In the genomic region with DNA sequence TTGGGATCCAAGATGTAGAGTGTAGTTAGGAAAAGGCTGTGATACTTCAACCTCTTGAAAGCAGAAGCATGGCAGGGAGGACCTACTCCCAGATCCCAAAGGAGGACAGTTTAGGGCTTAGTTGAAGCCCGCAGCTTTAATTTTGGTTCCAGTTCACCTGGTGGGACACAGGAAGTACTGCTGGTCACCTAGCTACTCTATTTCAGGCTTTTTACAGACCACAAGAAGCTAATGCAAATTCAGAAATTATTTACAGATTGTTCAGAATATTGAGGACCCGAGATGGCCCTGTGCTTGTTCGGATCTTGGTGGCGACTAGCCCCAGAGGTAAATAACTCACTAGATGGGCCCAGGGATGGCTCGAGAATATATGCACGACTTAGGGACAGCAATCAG, we compare ENCODE assay signal across 22 cellular contexts. TPM values are rescaled to one million over a fixed set of nuclear protein-coding genes. Genes with fewer than 3 reads are reported as not detected.
DNase-seq lines count a peak whose midpoint lies in the region; ATAC-seq, FAIRE-seq and TF ChIP-seq lines count a peak whose summit lies in the region.
"Had no signal": no experiment of that assay in that cellular context is flagged by ENCODE, and none has a peak within 500 bp of the region (broad histone marks: within the 10 kb centered on the region; RNA-seq: fewer than 3 reads in every experiment).

No MANE protein-coding gene starts in this region.

- H3K4me1 ChIP-seq in GM23338 (ENCODE audit: insufficient read depth): no peaks in the 10 kb centered on the region
- H3K4me1 ChIP-seq in OCI-LY7 (ENCODE audit: insufficient read depth, low read length, poor library complexity, severe bottlenecking): no peaks in the 10 kb centered on the region
- H3K4me1 ChIP-seq in pancreas: no peaks in the 10 kb centered on the region
- H3K4me1 ChIP-seq: HAP-1 had no signal

- H2AFZ ChIP-seq in GM23338 (peak overlapping the region; percentile 72; the same call in 1 of the 2 replicates), OCI-LY7 (ENCODE audit: low read length) (no peak overlapping the region), neural cell (ENCODE audit: low read depth, low read length) (no peak overlapping the region)
- H2AFZ ChIP-seq: GM23248 had no signal

- POLR2A ChIA-PET in OCI-LY7 (lab: Charles Lee): no interaction called here

- H3K4me2 ChIP-seq in GM23338: no peak overlapping the region
- H3K4me2 ChIP-seq in OCI-LY7 (ENCODE audit: low read length): 0 out of 2 replicates have a peak overlapping the region, but pooled peaks have one; percentile 17
- H3K4me2 ChIP-seq in neural cell (ENCODE audit: low read length): no peak overlapping the region

- no peak for FAIRE-seq in pancreas (lab: Jason Lieb, UNC)
- FAIRE-seq: GM18507 had no signal

- H3K9me3 ChIP-seq in OCI-LY7 (ENCODE audit: low read length) (no peaks in the 10 kb centered on the region), neural cell (ENCODE audit: low read length) (no peaks in the 10 kb centered on the region), pancreas (no peaks in the 10 kb centered on the region)
- H3K9me3 ChIP-seq: HAP-1 had no signal

- H3K9me2 ChIP-seq in GM23338 (ENCODE audit: insufficient read depth) (no peaks in the 10 kb centered on the region), OCI-LY7 (ENCODE audit: insufficient read depth, low read length) (no peaks in the 10 kb centered on the region), neural cell (ENCODE audit: insufficient read depth, low read length) (no peaks in the 10 kb centered on the region)

- no peaks in the 10 kb centered on the region for H3K4me1 Mint-ChIP-seq in activated CD4-positive, alpha-beta T cell treated with anti-CD3 and anti-CD28 coated beads, Interleukin-2, amount 10 ng/mL, durations not matched to agents 24 days and 14 days
- no peaks in the 10 kb centered on the region for H3K4me1 Mint-ChIP-seq in GM23338

- H3F3A ChIP-seq in GM23338 (replicated peaks; ENCODE audit: low read depth) (no peaks in the 10 kb centered on the region), neural cell (ENCODE audit: insufficient read depth, low read length, poor library complexity, severe bottlenecking) (no peaks in the 10 kb centered on the region)

- peak; percentile 18 for DNase-seq in activated CD4-positive, alpha-beta T cell treated with anti-CD3 and anti-CD28 coated beads, Interleukin-2, amount 10 ng/mL, durations not matched to agents 24 days and 14 days
- no peak for DNase-seq in activated CD4-positive, alpha-beta T cell treated with anti-CD3 and anti-CD28 coated beads, Interleukin-2, amount 50 U/mL, for 1 hour
- DNase-seq in GM23338 (ENCODE audit: low spot score) (no peak), OCI-LY7 (ENCODE audit: low spot score) (no peak), Right ventricle myocardium superior (no peak), pancreas (no peak)
- DNase-seq: GF-D8; NCI-H1105; NCI-H1436 treated with DMSO at 0.1 percent for 48 hours; NCI-H524 treated with DMSO at 0.1 percent for 48 hours; NCI-H774; NK-92 treated with Interleukin-12 subunit alpha and Interleukin-12 subunit beta, amount 100 ng/mL, for 24 hours had no signal

- BruUV-seq in OCI-LY7 (replicated peaks; lab: Mats Ljungman, UMichigan): no TSS peak

- H3K4me3 ChIP-seq in GM23338 (no peak overlapping the region), OCI-LY7 (ENCODE audit: low read depth, low read length, poor library complexity, severe bottlenecking) (no peak overlapping the region), neural cell (ENCODE audit: low read length) (no peak overlapping the region), pancreas (no peak overlapping the region)
- H3K4me3 ChIP-seq: GM23248, HAP-1 had no signal

- no peaks in the 10 kb centered on the region for H3K36me3 ChIP-seq in GM23338 (ENCODE audit: insufficient read depth)
- no peaks in the 10 kb centered on the region for H3K36me3 ChIP-seq in OCI-LY7 (ENCODE audit: insufficient read depth, low read length)
- H3K36me3 ChIP-seq in neural cell (ENCODE audit: insufficient read depth, low read length): no peaks in the 10 kb centered on the region
- no peaks in the 10 kb centered on the region for H3K36me3 ChIP-seq in pancreas
- H3K36me3 ChIP-seq: HAP-1 had no signal

- no peak overlapping the region for H3K4me3 Mint-ChIP-seq in activated CD4-positive, alpha-beta T cell treated with anti-CD3 and anti-CD28 coated beads, Interleukin-2, amount 10 ng/mL, durations not matched to agents 24 days and 14 days
- H3K4me3 Mint-ChIP-seq in GM23338: no peak overlapping the region
- H3K4me3 Mint-ChIP-seq: T-helper 1 cell treated with Interleukin-12 subunit alpha and Interleukin-12 subunit beta and Interleukin-4 antibody, amounts not matched to agents 30 μg/mL and 1 μg/mL, for 36 hours had no signal

- peaks cover 3% of the 10 kb centered on the region for H3K27me3 Mint-ChIP-seq in activated CD4-positive, alpha-beta T cell treated with anti-CD3 and anti-CD28 coated beads, Interleukin-2, amount 10 ng/mL, durations not matched to agents 24 days and 14 days
- peaks cover 2% of the 10 kb centered on the region for H3K27me3 Mint-ChIP-seq in GM23338 (ENCODE audit: insufficient read depth, low read depth, poor library complexity)

- TF ChIP-seq RAD21 in neural cell (conservative IDR thresholded peaks at IDR 0.05): no peak

- no peak overlapping the region for H3K9ac ChIP-seq in neural cell (ENCODE audit: low read length)
- H3K9ac ChIP-seq: GM23248 had no signal

- H3K9me3 Mint-ChIP-seq in activated CD4-positive, alpha-beta T cell treated with anti-CD3 and anti-CD28 coated beads, Interleukin-2, amount 10 ng/mL, durations not matched to agents 24 days and 14 days: no peaks in the 10 kb centered on the region
- no peaks in the 10 kb centered on the region for H3K9me3 Mint-ChIP-seq in GM23338
- H3K9me3 Mint-ChIP-seq: T-helper 1 cell treated with Interleukin-12 subunit alpha and Interleukin-12 subunit beta and Interleukin-4 antibody, amounts not matched to agents 30 μg/mL and 1 μg/mL, for 36 hours had no signal

- CTCF ChIA-PET in OCI-LY7 (lab: Charles Lee; ENCODE audit: unreplicated experiment): no interaction called here

- TF ChIP-seq CTCF in GM23338 (conservative IDR thresholded peaks at IDR 0.05; ENCODE audit: low read depth in 2 of 2) (no peak), OCI-LY7 (conservative IDR thresholded peaks at IDR 0.05; ENCODE audit: low read length) (no peak), neural cell (IDR thresholded peaks at IDR 0.05; ENCODE audit: poor library complexity, severe bottlenecking) (peak; percentile 2), pancreas (IDR thresholded peaks at IDR 0.05) (no peak)

- H3K79me2 ChIP-seq in GM23338 (replicated peaks; ENCODE audit: insufficient read depth) (no peaks in the 10 kb centered on the region), OCI-LY7 (ENCODE audit: insufficient read depth, low read depth, low read length) (no peaks in the 10 kb centered on the region), neural cell (replicated peaks; ENCODE audit: insufficient read depth, low read length) (no peaks in the 10 kb centered on the region)

- ATAC-seq in GM23338: no peak
- ATAC-seq in Right ventricle myocardium superior (ENCODE audit: poor library complexity): no peak
- ATAC-seq in esophagus mucosa: no peak
- no peak for ATAC-seq in pancreas

- no peaks in the 10 kb centered on the region for H3K27me3 ChIP-seq in GM23338 (ENCODE audit: insufficient read depth)
- no peaks in the 10 kb centered on the region for H3K27me3 ChIP-seq in neural cell (ENCODE audit: insufficient read depth, low read depth, low read length)
- no peaks in the 10 kb centered on the region for H3K27me3 ChIP-seq in pancreas

- no peaks in the 10 kb centered on the region for H4K20me1 ChIP-seq in GM23338 (replicated peaks; ENCODE audit: insufficient read depth)
- H4K20me1 ChIP-seq in OCI-LY7 (ENCODE audit: insufficient read depth, low read length): no peaks in the 10 kb centered on the region
- no peaks in the 10 kb centered on the region for H4K20me1 ChIP-seq in neural cell (ENCODE audit: insufficient read depth)

- H3K36me3 Mint-ChIP-seq in activated CD4-positive, alpha-beta T cell treated with anti-CD3 and anti-CD28 coated beads, Interleukin-2, amount 10 ng/mL, durations not matched to agents 24 days and 14 days (ENCODE audit: low read depth): no peaks in the 10 kb centered on the region
- no peaks in the 10 kb centered on the region for H3K36me3 Mint-ChIP-seq in GM23338 (ENCODE audit: low read depth)

- H3K27ac ChIP-seq in GM23338 (ENCODE audit: low read depth): no peak overlapping the region
- H3K27ac ChIP-seq in OCI-LY7 (ENCODE audit: low read depth, low read length, poor library complexity, severe bottlenecking): no peak overlapping the region
- no peak overlapping the region for H3K27ac ChIP-seq in neural cell (ENCODE audit: low read length)
- H3K27ac ChIP-seq in pancreas: no peak overlapping the region
- H3K27ac ChIP-seq: GM23248 had no signal

- no peak for TF ChIP-seq EP300 in neural cell (conservative IDR thresholded peaks at IDR 0.05; ENCODE audit: poor library complexity, severe bottlenecking)

- no peak overlapping the region for H3K27ac Mint-ChIP-seq in activated CD4-positive, alpha-beta T cell treated with anti-CD3 and anti-CD28 coated beads, Interleukin-2, amount 10 ng/mL, durations not matched to agents 24 days and 14 days
- no peak overlapping the region for H3K27ac Mint-ChIP-seq in GM23338
- H3K27ac Mint-ChIP-seq: T-helper 1 cell treated with Interleukin-12 subunit alpha and Interleukin-12 subunit beta and Interleukin-4 antibody, amounts not matched to agents 30 μg/mL and 1 μg/mL, for 36 hours had no signal

- intact Hi-C loops in activated CD4-positive, alpha-beta T cell treated with anti-CD3 and anti-CD28 coated beads, Interleukin-2, amount 10 ng/mL, durations not matched to agents 24 days and 14 days (cut with micrococcal nuclease): no loop called here
- intact Hi-C loops in OCI-LY7 (cut with micrococcal nuclease; ENCODE audit: unreplicated experiment) (no loop called here), Right ventricle myocardium superior (cut with DNase I) (no loop called here), pancreas (cut with DNase I) (no loop called here)

- WGBS in pancreas, 2 donors: 72 to 77% methylated on average over 6 of the region's 6 CpGs

RNA-seq across cellular contexts. Expression of a gene that starts 6.4 kb away (rescaled TPM):
- total RNA-seq in activated CD4-positive, alpha-beta T cell treated with anti-CD3 and anti-CD28 coated beads, Interleukin-2, amount 10 ng/mL, durations not matched to agents 24 days and 14 days: not detected in 2 replicates
- not detected in 2 replicates for total RNA-seq in GM23338 (2014; rRNA removed; shearing (Covaris generic))
- polyA plus RNA-seq in GM23338 (2016; fragmentation: Nextera tagmentation; extraction: Ambion mirVana): not detected in 2 replicates
- not detected in 2 replicates for total RNA-seq in OCI-LY7 (2014; rRNA removed; shearing (Covaris generic))
- not detected in 2 replicates for total RNA-seq in OCI-LY7 (2022)
- polyA plus RNA-seq in neural cell: not detected in 2 replicates
- not detected in 2 replicates for polyA minus RNA-seq in neural cell
- total RNA-seq in Right ventricle myocardium superior: not detected
- not detected for total RNA-seq in esophagus mucosa
- not detected for total RNA-seq in pancreas
- not detected for polyA plus RNA-seq in pancreas
- total RNA-seq: A172, Calu3, GM23248, HT-29 had no signal
- polyA plus RNA-seq: BJ, GM23248 had no signal

RNA-seq across cellular contexts. Expression of a gene that starts 11.9 kb away (rescaled TPM):
- total RNA-seq in activated CD4-positive, alpha-beta T cell treated with anti-CD3 and anti-CD28 coated beads, Interleukin-2, amount 10 ng/mL, durations not matched to agents 24 days and 14 days: not detected in 2 replicates
- not detected in 2 replicates for total RNA-seq in GM23338 (2014; rRNA removed; shearing (Covaris generic))
- polyA plus RNA-seq in GM23338 (2016; fragmentation: Nextera tagmentation; extraction: Ambion mirVana) (not detected in 2 replicates), neural cell (not detected in 2 replicates), pancreas (not detected)
- total RNA-seq in OCI-LY7 (2014; rRNA removed; shearing (Covaris generic)): not detected in 2 replicates
- total RNA-seq in OCI-LY7 (2022) (not detected in 2 replicates), Right ventricle myocardium superior (not detected), esophagus mucosa (not detected), pancreas (not detected)
- polyA minus RNA-seq in neural cell: not detected in 2 replicates
- total RNA-seq: A172, Calu3, GM23248, HT-29 had no signal
- polyA plus RNA-seq: BJ, GM23248 had no signal

RNA-seq across cellular contexts. Expression of a gene that starts 29.1 kb away (rescaled TPM):
- not detected in 2 replicates for total RNA-seq in activated CD4-positive, alpha-beta T cell treated with anti-CD3 and anti-CD28 coated beads, Interleukin-2, amount 10 ng/mL, durations not matched to agents 24 days and 14 days
- not detected in 2 replicates for total RNA-seq in GM23338 (2014; rRNA removed; shearing (Covaris generic))
- polyA plus RNA-seq in GM23338 (2016; fragmentation: Nextera tagmentation; extraction: Ambion mirVana): not detected in 2 replicates
- total RNA-seq in OCI-LY7 (2014; rRNA removed; shearing (Covaris generic)): not detected in 2 replicates
- total RNA-seq in OCI-LY7 (2022): not detected in 2 replicates
- polyA plus RNA-seq in neural cell: not detected in 2 replicates
- polyA minus RNA-seq in neural cell: not detected in 2 replicates
- total RNA-seq in Right ventricle myocardium superior: not detected
- total RNA-seq in esophagus mucosa: not detected
- not detected for total RNA-seq in pancreas
- polyA plus RNA-seq in pancreas: not detected
- total RNA-seq: A172, Calu3, GM23248, HT-29 had no signal
- polyA plus RNA-seq: BJ, GM23248 had no signal

RNA-seq across cellular contexts. Expression of a gene that starts 36.6 kb away (rescaled TPM):
- total RNA-seq in activated CD4-positive, alpha-beta T cell treated with anti-CD3 and anti-CD28 coated beads, Interleukin-2, amount 10 ng/mL, durations not matched to agents 24 days and 14 days: not detected in 2 replicates
- not detected in 2 replicates for total RNA-seq in GM23338 (2014; rRNA removed; shearing (Covaris generic))
- polyA plus RNA-seq in GM23338 (2016; fragmentation: Nextera tagmentation; extraction: Ambion mirVana): not detected in 2 replicates
- not detected in 2 replicates for total RNA-seq in OCI-LY7 (2014; rRNA removed; shearing (Covaris generic))
- not detected in 2 replicates for total RNA-seq in OCI-LY7 (2022)
- not detected in 2 replicates for polyA plus RNA-seq in neural cell
- polyA minus RNA-seq in neural cell: not detected in 2 replicates
- not detected for total RNA-seq in Right ventricle myocardium superior
- total RNA-seq in esophagus mucosa: 145 TPM
- total RNA-seq in pancreas: not detected
- polyA plus RNA-seq in pancreas: under 1 TPM in 1 of 2 donors, not detected in 1; 0.02 TPM
- total RNA-seq: A172 had no signal

RNA-seq across cellular contexts. Expression of a gene that starts 44.5 kb away (rescaled TPM):
- total RNA-seq in activated CD4-positive, alpha-beta T cell treated with anti-CD3 and anti-CD28 coated beads, Interleukin-2, amount 10 ng/mL, durations not matched to agents 24 days and 14 days: not detected in 2 replicates
- total RNA-seq in GM23338 (2014; rRNA removed; shearing (Covaris generic)): not detected in 2 replicates
- polyA plus RNA-seq in GM23338 (2016; fragmentation: Nextera tagmentation; extraction: Ambion mirVana) (not detected in 2 replicates), neural cell (not detected in 2 replicates), pancreas (not detected)
- total RNA-seq in OCI-LY7 (2014; rRNA removed; shearing (Covaris generic)): not detected in 2 replicates
- total RNA-seq in OCI-LY7 (2022) (not detected in 2 replicates), Right ventricle myocardium superior (not detected), esophagus mucosa (not detected), pancreas (not detected)
- not detected in 2 replicates for polyA minus RNA-seq in neural cell
- total RNA-seq: A172, Calu3, GM23248, HT-29 had no signal
- polyA plus RNA-seq: BJ, GM23248 had no signal
